8 cellular contexts compared by ENCODE assay signal in genomic region chr2:68251855-68252406, GRCh38. TPM values are rescaled to one million over a fixed set of nuclear protein-coding genes. Genes with fewer than 3 reads are reported as not detected.
DNase-seq lines count a peak whose midpoint lies in the region; ATAC-seq, FAIRE-seq and TF ChIP-seq lines count a peak whose summit lies in the region.

No MANE protein-coding gene starts in this region.

- dilution Hi-C loops in mammary epithelial cell (cut with HindIII; ENCODE audit: low sequenced_read_pairs): no loop called here

- peaks cover 13% of the 10 kb centered on the region for H3K4me1 ChIP-seq in mammary epithelial cell (ENCODE audit: insufficient read depth, low read length)
- H3K4me1 ChIP-seq in liver (ENCODE audit: control insufficient read depth in 4 of 4, insufficient read depth in 4 of 4, low read length in 3 of 4): peaks cover 6 to 42% (median 25%) of the 10 kb centered on the region in 4 donors

- H4K20me1 ChIP-seq in mammary epithelial cell (ENCODE audit: insufficient read depth, low read length): peaks cover 8% of the 10 kb centered on the region

- H3K9ac ChIP-seq in mammary epithelial cell (ENCODE audit: insufficient read depth, low read length): peak overlapping the region; percentile 79
- peak overlapping the region in 1 of 2 donors; percentile 64 for H3K9ac ChIP-seq in liver (ENCODE audit: low read depth in 1 of 2, low read length in 2 of 2)

- in situ Hi-C loops in mammary epithelial cell (cut with MboI; ENCODE audit: low sequenced_read_pairs in 2 of 2): no loop called here

- intact Hi-C loops in mammary epithelial cell (cut with micrococcal nuclease): loop anchor here (1.0 to 2.0 kb wide), 4 partner anchors 27 to 95 kb away; partner anchors contain the start of gene PNO1

- peak overlapping the region; percentile 21 for H3K4me2 ChIP-seq in mammary epithelial cell (ENCODE audit: insufficient read depth, low read depth, low read length)

- TF ChIP-seq RAD21 in liver (IDR thresholded peaks at IDR 0.05): no peak

- no peak for FAIRE-seq in RCC 7860 (lab: Jason Lieb, UNC)

- H3K9me3 ChIP-seq in mammary epithelial cell (replicated peaks; ENCODE audit: insufficient read depth, low read length) (no peaks in the 10 kb centered on the region), liver (ENCODE audit: control insufficient read depth in 4 of 4, low read length in 3 of 4) (no peaks in the 10 kb centered on the region)

- H3K27ac ChIP-seq in mammary epithelial cell (ENCODE audit: insufficient read depth, low read depth, low read length) (peak overlapping the region; percentile 84), liver (ENCODE audit: low read depth in 1 of 2, low read length in 2 of 2) (peak overlapping the region; percentile 95 to 97)

- peak overlapping the region; percentile 64 to 89 (median 70) for H3K4me3 ChIP-seq in mammary epithelial cell (replicated peaks in 1 of 3; ENCODE audit: insufficient read depth in 1 of 3, low read depth in 2 of 3, low read length in 3 of 3)
- H3K4me3 ChIP-seq in liver (ENCODE audit: low read depth in 1 of 3, low read length in 3 of 3): peak overlapping the region; percentile 83 to 86 (median 85)

- peaks cover 67% of the 10 kb centered on the region for H3K79me2 ChIP-seq in mammary epithelial cell (ENCODE audit: insufficient read depth, low read length)

- peak; percentile 7 for DNase-seq in NCI-H1092 (lab: John Stamatoyannopoulos, UW)
- no peak for DNase-seq in NCI-H1092 treated with DMSO at 0.1 percent for 48 hours (lab: John Stamatoyannopoulos, UW)
- DNase-seq in UCSD-AML1 (lab: John Stamatoyannopoulos, UW; ENCODE audit: unreplicated experiment): peak; percentile 47
- no peak for DNase-seq in mammary epithelial cell
- DNase-seq in stimulated activated CD4-positive, alpha-beta T cell treated with anti-CD3 and anti-CD28 coated beads, TNF-alpha, amount 100 ng/mL, for 48 hours (ENCODE audit: low read depth in 3 of 3): peak in 2 of 3 donors; percentile 12 to 34
- DNase-seq in RCC 7860 (ENCODE audit: low spot score): no peak

- BruUV-seq in mammary epithelial cell (replicated peaks; lab: Mats Ljungman, UMichigan): no TSS peak

- peak; percentile 11 for ATAC-seq in HG02973 (IDR thresholded peaks at IDR 0.05; ENCODE audit: unreplicated experiment)

- 0% methylated on average over 2 of the region's 78 CpGs for WGBS in mammary epithelial cell (ENCODE audit: low coverage, missing lambda C conversion rate)
- under 1% methylated on average over 78 of the region's 78 CpGs for WGBS in liver

- no peaks in the 10 kb centered on the region for H3K27me3 ChIP-seq in mammary epithelial cell (ENCODE audit: insufficient read depth, low read length)
- H3K27me3 ChIP-seq in liver (ENCODE audit: control insufficient read depth in 4 of 4, insufficient read depth in 4 of 4, low read length in 3 of 4): no peaks in the 10 kb centered on the region

- TF ChIP-seq CTCF in mammary epithelial cell (conservative IDR thresholded peaks at IDR 0.05 in 1 of 2, IDR thresholded peaks at IDR 0.05 in 1 of 2; ENCODE audit: extremely low read depth in 1 of 2, insufficient read depth in 1 of 2, low read depth in 1 of 2, low read length in 2 of 2): no peak
- no peak for TF ChIP-seq CTCF in liver (IDR thresholded peaks at IDR 0.05; ENCODE audit: low read depth, low read length, missing input control)

- CTCF ChIA-PET in mammary epithelial cell (lab: Charles Lee; ENCODE audit: low non-redundant PET): interaction anchor here (0.5 kb wide), 1 partner anchor 7 kb away, joined by 3 read pairs; no protein-coding TSS in a partner anchor

- peak overlapping the region; percentile 73 for H2AFZ ChIP-seq in mammary epithelial cell (ENCODE audit: low read depth, low read length)

- H3K36me3 ChIP-seq in mammary epithelial cell (ENCODE audit: insufficient read depth, low read length) (no peaks in the 10 kb centered on the region), liver (ENCODE audit: control insufficient read depth in 4 of 4, insufficient read depth in 3 of 4, low read depth in 1 of 4, low read length in 3 of 4) (no peaks in the 10 kb centered on the region)

TF ChIP-seq in liver, 16 proteins besides CTCF, POLR2A, EP300 and RAD21:
- TF ChIP-seq TAF1 (conservative IDR thresholded peaks at IDR 0.05) (no peak), HNF4A (conservative IDR thresholded peaks at IDR 0.05) (no peak), ATF3 (IDR thresholded peaks at IDR 0.05) (no peak)
- TF ChIP-seq, protein P1, sequence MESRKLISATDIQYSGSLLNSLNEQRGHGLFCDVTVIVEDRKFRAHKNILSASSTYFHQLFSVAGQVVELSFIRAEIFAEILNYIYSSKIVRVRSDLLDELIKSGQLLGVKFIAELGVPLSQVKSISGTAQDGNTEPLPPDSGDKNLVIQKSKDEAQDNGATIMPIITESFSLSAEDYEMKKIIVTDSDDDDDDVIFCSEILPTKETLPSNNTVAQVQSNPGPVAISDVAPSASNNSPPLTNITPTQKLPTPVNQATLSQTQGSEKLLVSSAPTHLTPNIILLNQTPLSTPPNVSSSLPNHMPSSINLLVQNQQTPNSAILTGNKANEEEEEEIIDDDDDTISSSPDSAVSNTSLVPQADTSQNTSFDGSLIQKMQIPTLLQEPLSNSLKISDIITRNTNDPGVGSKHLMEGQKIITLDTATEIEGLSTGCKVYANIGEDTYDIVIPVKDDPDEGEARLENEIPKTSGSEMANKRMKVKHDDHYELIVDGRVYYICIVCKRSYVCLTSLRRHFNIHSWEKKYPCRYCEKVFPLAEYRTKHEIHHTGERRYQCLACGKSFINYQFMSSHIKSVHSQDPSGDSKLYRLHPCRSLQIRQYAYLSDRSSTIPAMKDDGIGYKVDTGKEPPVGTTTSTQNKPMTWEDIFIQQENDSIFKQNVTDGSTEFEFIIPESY (IDR thresholded peaks at IDR 0.05): no peak

RNA-seq across cellular contexts. Expression of gene PPP3R1, which starts 0.4 kb away (rescaled TPM):
- total RNA-seq in mammary epithelial cell (10 to 100 TPM; 26.5 to 59.3 TPM), liver (10 to 100 TPM; 22.5 to 42.5 TPM)
- polyA plus RNA-seq in mammary epithelial cell (16.6 TPM), liver (10 to 100 TPM in 1 of 2 donors, 1 to 10 TPM in 1; 2.4 to 14.1 TPM)
- 36.7 TPM for polyA minus RNA-seq in mammary epithelial cell

Comparison
In these comparisons a context has a peak if more than half of its experiments do, and no peak if none do; other contexts are left out.
1. DNase-seq: peak in NCI-H1092 (single experiment), UCSD-AML1 (single experiment) and stimulated activated CD4-positive, alpha-beta T cell treated with anti-CD3 and anti-CD28 coated beads, TNF-alpha, amount 100 ng/mL, for 48 hours (2 of 3); none in NCI-H1092 treated with DMSO at 0.1 percent for 48 hours (single experiment), mammary epithelial cell (single experiment) and RCC 7860 (single experiment).